Comparison of ENCODE assay signal across 29 cellular contexts in the genomic region with DNA sequence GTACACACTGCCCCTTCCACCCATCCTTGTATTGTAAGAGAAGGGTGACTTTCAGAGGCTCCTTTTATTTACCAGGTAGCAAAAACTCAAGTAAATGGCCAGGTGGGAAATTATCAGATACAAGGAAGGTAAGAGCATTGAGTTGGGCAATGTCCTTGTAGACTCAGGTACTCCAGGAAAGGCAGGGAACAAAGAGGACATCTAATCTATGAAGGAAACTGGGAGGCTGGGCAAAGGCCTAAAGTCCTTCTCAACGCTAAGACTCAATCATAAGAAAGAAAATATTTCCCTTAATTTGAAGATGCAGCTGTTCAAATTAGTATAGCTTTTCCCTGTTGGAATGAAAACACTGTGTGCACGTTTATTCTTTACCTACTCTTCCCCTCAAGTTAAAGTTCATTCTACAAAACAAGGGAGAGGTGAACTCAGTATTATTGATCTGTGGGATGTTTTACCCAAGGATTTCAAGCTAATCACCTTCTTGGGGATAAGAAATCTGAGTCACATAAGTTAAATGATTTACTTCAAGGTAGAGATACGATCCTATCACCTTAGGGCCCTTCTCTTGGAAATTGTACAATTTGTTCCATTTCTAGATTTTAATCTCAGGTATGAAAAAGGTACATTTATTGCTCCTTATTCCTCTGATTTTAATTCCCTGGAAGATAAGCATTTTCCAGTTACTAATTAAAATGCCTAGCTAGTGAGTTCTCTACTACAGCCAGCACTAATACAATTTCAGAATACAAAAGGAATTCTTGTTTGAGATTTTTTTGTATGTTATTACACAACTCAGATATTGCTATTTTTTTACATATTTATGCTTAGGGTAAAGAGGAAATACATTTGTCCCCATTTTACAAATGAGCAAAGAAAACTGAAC.
"Had no signal": no experiment of that assay in that cellular context is flagged by ENCODE, and none has a peak within 500 bp of the region (broad histone marks: within the 10 kb centered on the region; RNA-seq: fewer than 3 reads in every experiment).

No MANE protein-coding gene starts in this region.

- H3K9me3 Mint-ChIP-seq: naive thymus-derived CD8-positive, alpha-beta T cell; natural killer cell treated with Interleukin-12 subunit alpha and Interleukin-12 subunit beta and Interleukin-15 and Interleukin-18, amount 100 ng/mL, for 72 hours; nephron progenitor cell; neural crest cell; stimulated activated memory B cell treated with anti-CD40 and anti-IgM and Interleukin-4, amounts not matched to agents 10 μg/mL and 1 μg/mL and 100 μg/mL, for 72 hours; stimulated activated naive CD8-positive, alpha-beta T cell treated with anti-CD3 and anti-CD28 coated beads, Interleukin-15, amount 100 ng/mL, for 72 hours had no signal

- H3K4me1 ChIP-seq: pancreas, psoas muscle, right lobe of liver, sigmoid colon, spleen, thyroid gland, tibial nerve, upper lobe of left lung, vagina had no signal

- H3K36me3 Mint-ChIP-seq: naive thymus-derived CD8-positive, alpha-beta T cell; stimulated activated memory B cell treated with anti-CD40 and anti-IgM and Interleukin-4, amounts not matched to agents 10 μg/mL and 1 μg/mL and 100 μg/mL, for 72 hours had no signal

- H3K27me3 Mint-ChIP-seq: natural killer cell treated with Interleukin-12 subunit alpha and Interleukin-12 subunit beta and Interleukin-15 and Interleukin-18, amount 100 ng/mL, for 72 hours; stimulated activated memory B cell treated with anti-CD40 and anti-IgM and Interleukin-4, amounts not matched to agents 10 μg/mL and 1 μg/mL and 100 μg/mL, for 72 hours had no signal

- H3K27me3 ChIP-seq: neutrophil, pancreas, right lobe of liver, sigmoid colon, spleen, thyroid gland, tibial nerve, upper lobe of left lung, vagina had no signal

- H3K4me3 ChIP-seq: pancreas, psoas muscle, right lobe of liver, sigmoid colon, smooth muscle cell, spleen, thoracic aorta, thyroid gland, tibial nerve, upper lobe of left lung, vagina had no signal

- H3K27ac ChIP-seq: neutrophil, psoas muscle, right lobe of liver, sigmoid colon, spleen, thoracic aorta, thyroid gland, tibial nerve, upper lobe of left lung, vagina had no signal

- H3K4me1 Mint-ChIP-seq: neural crest cell; stimulated activated memory B cell treated with anti-CD40 and anti-IgM and Interleukin-4, amounts not matched to agents 10 μg/mL and 1 μg/mL and 100 μg/mL, for 72 hours; stimulated activated naive CD8-positive, alpha-beta T cell treated with anti-CD3 and anti-CD28 coated beads, Interleukin-15, amount 100 ng/mL, for 72 hours had no signal

- FAIRE-seq: pancreas, urothelium cell line had no signal

- H3K36me3 ChIP-seq: sigmoid colon, thyroid gland had no signal

- DNase-seq: naive thymus-derived CD8-positive, alpha-beta T cell; nephron progenitor cell; nucleus accumbens; pancreas; psoas muscle; right cardiac atrium; right lobe of liver; sigmoid colon; spleen; stimulated activated CD4-positive, alpha-beta T cell treated with anti-CD3 and anti-CD28 coated beads, Interleukin-12 subunit alpha, Interleukin-12 subunit beta, amount 100 ng/mL, for 4 hours; stimulated activated CD4-positive, alpha-beta T cell treated with anti-CD3 and anti-CD28 coated beads, Interleukin-1b, Interleukin-23, amount 100 ng/mL, for 48 hours; stimulated activated CD4-positive, alpha-beta T cell treated with anti-CD3 and anti-CD28 coated beads, Interleukin-4, amount 100 ng/mL, for 1 hour; stimulated activated CD4-positive, alpha-beta T cell treated with anti-CD3 and anti-CD28 coated beads, Interleukin-4, amount 100 ng/mL, for 4 hours; stimulated activated CD8-positive, alpha-beta memory T cell treated with anti-CD3 and anti-CD28 coated beads, Interleukin-4, amount 100 ng/mL, for 48 hours; stimulated activated naive CD4-positive, alpha-beta T cell; stimulated activated naive CD8-positive, alpha-beta T cell treated with anti-CD3 and anti-CD28 coated beads, Interleukin-15, amount 100 ng/mL, for 72 hours; stimulated activated naive CD8-positive, alpha-beta T cell treated with anti-CD3 and anti-CD28 coated beads, Interleukin-15, Interleukin-2, amounts not matched to agents 100 U/mL and 50 U/mL, for 24 hours; substantia nigra; thyroid gland; upper lobe of left lung had no signal

- H3K27ac Mint-ChIP-seq: naive thymus-derived CD8-positive, alpha-beta T cell; natural killer cell treated with Interleukin-12 subunit alpha and Interleukin-12 subunit beta and Interleukin-15 and Interleukin-18, amount 100 ng/mL, for 72 hours; nephron progenitor cell; stimulated activated memory B cell treated with anti-CD40 and anti-IgM and Interleukin-4, amounts not matched to agents 10 μg/mL and 1 μg/mL and 100 μg/mL, for 72 hours; stimulated activated naive CD8-positive, alpha-beta T cell treated with anti-CD3 and anti-CD28 coated beads, Interleukin-15, amount 100 ng/mL, for 72 hours had no signal

- H3K9me3 ChIP-seq: neutrophil, pancreas, psoas muscle, right lobe of liver, sigmoid colon, spleen, thoracic aorta, thyroid gland, tibial nerve, upper lobe of left lung, vagina had no signal

- H3K4me3 Mint-ChIP-seq: naive thymus-derived CD8-positive, alpha-beta T cell; natural killer cell treated with Interleukin-12 subunit alpha and Interleukin-12 subunit beta and Interleukin-15 and Interleukin-18, amount 100 ng/mL, for 72 hours; nephron progenitor cell; neural crest cell; stimulated activated memory B cell treated with anti-CD40 and anti-IgM and Interleukin-4, amounts not matched to agents 10 μg/mL and 1 μg/mL and 100 μg/mL, for 72 hours; stimulated activated naive CD8-positive, alpha-beta T cell treated with anti-CD3 and anti-CD28 coated beads, Interleukin-15, amount 100 ng/mL, for 72 hours had no signal
